ENCODE assay signal across 14 cellular contexts in genomic region chr1:201537028-201537427, GRCh38. TPM values are rescaled to one million over a fixed set of nuclear protein-coding genes. Genes with fewer than 3 reads are reported as not detected.
A peak's percentile ranks its signal among the peaks of the same experiment; 100 is the strongest.
DNase-seq lines count a peak whose midpoint lies in the region; ATAC-seq, FAIRE-seq and TF ChIP-seq lines count a peak whose summit lies in the region.
"Had no signal": no experiment of that assay in that cellular context is flagged by ENCODE, and none has a peak within 500 bp of the region (broad histone marks: within the 10 kb centered on the region; RNA-seq: fewer than 3 reads in every experiment).

No MANE protein-coding gene starts in this region.

- CTCF ChIA-PET in A549 (lab: Yijun Ruan, JAX) = interaction anchor here (0.5 to 49.4 kb wide), 10 partner anchors 9 to 353 kb away, joined by 3 to 1452 read pairs (median 9); partner anchors contain the start of gene CSRP1
- CTCF ChIA-PET in IMR-90 (lab: Yijun Ruan, JAX) = no interaction called here

- POLR2A ChIA-PET in A549 (lab: Yijun Ruan, JAX) (no interaction called here), IMR-90 (lab: Charles Lee; ENCODE audit: unreplicated experiment) (interaction anchor here (0.5 kb wide), 1 partner anchor 73 kb away, joined by 5 read pairs; no protein-coding TSS in a partner anchor)

- no peak overlapping the region for H4K8ac ChIP-seq in IMR-90 (ENCODE audit: low read depth in 2 of 2, low read length in 2 of 2)

- H2BK5ac ChIP-seq in IMR-90 (ENCODE audit: low read depth, low read length, poor library complexity, severe bottlenecking) = peak overlapping the region; percentile 59

- H3K9me3 ChIP-seq in A549 (no peaks in the 10 kb centered on the region), IMR-90 (ENCODE audit: control insufficient read depth, insufficient read depth, low read length) (no peaks in the 10 kb centered on the region), fibroblast of lung (ENCODE audit: control insufficient read depth, insufficient read depth, low read depth, low read length) (no peaks in the 10 kb centered on the region), sigmoid colon (no peaks in the 10 kb centered on the region)

- peak overlapping the region; percentile 53 for H3K14ac ChIP-seq in IMR-90 (replicated peaks; ENCODE audit: low read depth, low read length)

- H3K79me1 ChIP-seq in IMR-90 (ENCODE audit: low read depth in 1 of 2, low read length in 2 of 2) = peaks cover 2 to 55% of the 10 kb centered on the region in 2 experiments; a peak in 2 of 4 replicates

- H4K20me1 ChIP-seq in IMR-90 (ENCODE audit: insufficient read depth, low read length) (no peaks in the 10 kb centered on the region), fibroblast of lung (ENCODE audit: control insufficient read depth, extremely low read depth, insufficient read depth, low read length) (no peaks in the 10 kb centered on the region)

- H3K56ac ChIP-seq in IMR-90 (ENCODE audit: extremely low read depth, insufficient read depth, low read length) = no peak overlapping the region

- DNase-seq in A549 (ENCODE audit: low read depth in 1 of 2, low spot score in 1 of 2) (no peak), IMR-90 (no peak), fibroblast of lung (ENCODE audit: low read depth in 2 of 2) (no peak), sigmoid colon (no peak), T-helper 1 cell (no peak), epidermal melanocyte (ENCODE audit: insufficient read length, low spot score) (no peak)
- DNase-seq in activated CD4-positive, alpha-beta T cell treated with anti-CD3 and anti-CD28 coated beads, Interleukin-2, amount 50 U/mL, for 4 hours = no peak
- DNase-seq: activated CD8-positive, alpha-beta memory T cell treated with anti-CD3 and anti-CD28 coated beads, Interleukin-2, amount 10 ng/mL, durations not matched to agents 7 days and 5 days; effector memory CD8-positive, alpha-beta T cell; glutamatergic neuron; kidney; NCI-H1092; WERI-Rb-1 had no signal

- TF ChIP-seq RAD21 in A549 (conservative IDR thresholded peaks at IDR 0.05 in 1 of 2, IDR thresholded peaks at IDR 0.05 in 1 of 2) = no peak
- no peak for TF ChIP-seq RAD21 in IMR-90 (IDR thresholded peaks at IDR 0.05; ENCODE audit: low read length)

- H3K4me3 ChIP-seq in A549 = no peak overlapping the region
- no peak overlapping the region; the same call in 1 of the 2 replicates for H3K4me3 ChIP-seq in IMR-90 (ENCODE audit: insufficient read depth, low read depth, low read length)
- peak overlapping the region in 2 of 4 experiments; percentile 33 to 43 for H3K4me3 ChIP-seq in fibroblast of lung (replicated peaks in 1 of 4; ENCODE audit: control extremely low read depth in 1 of 4, insufficient read depth in 1 of 4, low read depth in 3 of 4, low read length in 4 of 4)
- H3K4me3 ChIP-seq in sigmoid colon = no peak overlapping the region

- peak overlapping the region; percentile 47; the same call in 1 of the 2 replicates for H2BK120ac ChIP-seq in IMR-90 (ENCODE audit: low read depth, low read length)

- H3K36me3 ChIP-seq in IMR-90 (ENCODE audit: control insufficient read depth, insufficient read depth, low read length) = no peaks in the 10 kb centered on the region
- H3K36me3 ChIP-seq in fibroblast of lung (ENCODE audit: control insufficient read depth, insufficient read depth, low read length) = no peaks in the 10 kb centered on the region
- no peaks in the 10 kb centered on the region for H3K36me3 ChIP-seq in sigmoid colon
- H3K36me3 ChIP-seq: WERI-Rb-1 had no signal

- H3K27me3 ChIP-seq in IMR-90 (ENCODE audit: control insufficient read depth, insufficient read depth, low read length) (no peaks in the 10 kb centered on the region), fibroblast of lung (ENCODE audit: control insufficient read depth, insufficient read depth, low read length) (no peaks in the 10 kb centered on the region), sigmoid colon (no peaks in the 10 kb centered on the region)

- H3K18ac ChIP-seq in IMR-90 (ENCODE audit: low read depth, low read length) = peak overlapping the region; percentile 30; the same call in 1 of the 2 replicates

- TF ChIP-seq CTCF in A549 (IDR thresholded peaks at IDR 0.05) = no peak
- no peak for TF ChIP-seq CTCF in IMR-90 (conservative IDR thresholded peaks at IDR 0.05; ENCODE audit: low read depth, low read length)
- no peak for TF ChIP-seq CTCF in fibroblast of lung (conservative IDR thresholded peaks at IDR 0.05 in 1 of 2, IDR thresholded peaks at IDR 0.05 in 1 of 2; ENCODE audit: low read depth in 1 of 2, low read length in 2 of 2)
- TF ChIP-seq CTCF in sigmoid colon (IDR thresholded peaks at IDR 0.05) = no peak

- H3K23ac ChIP-seq in IMR-90 (ENCODE audit: low read depth, low read length) = peak overlapping the region; percentile 41; the same call in 1 of the 2 replicates

- H4K5ac ChIP-seq in IMR-90 (ENCODE audit: low read depth, low read length) = no peak overlapping the region

- H2AK9ac ChIP-seq in IMR-90 (replicated peaks; ENCODE audit: low read depth, low read length, poor library complexity) = no peak overlapping the region

- H2BK15ac ChIP-seq in IMR-90 (ENCODE audit: low read depth, low read length) = peak overlapping the region; percentile 67; the same call in 2 of the 3 replicates

- no peak for TF ChIP-seq POLR2A in A549 (IDR thresholded peaks at IDR 0.05; ENCODE audit: low read length)
- TF ChIP-seq POLR2A in IMR-90 (IDR thresholded peaks at IDR 0.05; ENCODE audit: low read depth, low read length) = no peak
- no peak for TF ChIP-seq POLR2A in sigmoid colon (IDR thresholded peaks at IDR 0.05)

- peak overlapping the region; percentile 58 for H3K4me2 ChIP-seq in A549
- peak overlapping the region; percentile 93; the same call in 1 of the 2 replicates for H3K4me2 ChIP-seq in IMR-90 (ENCODE audit: low read depth, low read length)
- H3K4me2 ChIP-seq in fibroblast of lung (ENCODE audit: extremely low read depth, insufficient read depth, low read length) = peak overlapping the region; percentile 77

- no peak for ATAC-seq in A549
- no peak for ATAC-seq in IMR-90 (ENCODE audit: low read depth)
- no peak for ATAC-seq in GM19397 (IDR thresholded peaks at IDR 0.05; ENCODE audit: unreplicated experiment)
- ATAC-seq: activated CD8-positive, alpha-beta memory T cell treated with anti-CD3 and anti-CD28 coated beads, Interleukin-2, amount 10 ng/mL, durations not matched to agents 7 days and 5 days; effector memory CD8-positive, alpha-beta T cell had no signal

- peaks cover 25% of the 10 kb centered on the region for H3K79me2 ChIP-seq in fibroblast of lung (ENCODE audit: control insufficient read depth, insufficient read depth, low read length)

- peaks cover 25% of the 10 kb centered on the region for H3K9me1 ChIP-seq in IMR-90 (ENCODE audit: insufficient read depth, low read length)

- H4K91ac ChIP-seq in IMR-90 (ENCODE audit: insufficient read depth, low read depth, low read length) = peak overlapping the region; percentile 24; the same call in 1 of the 2 replicates

- intact Hi-C loops in IMR-90 (cut with micrococcal nuclease) = loop anchor here (10.0 kb wide), 1 partner anchor 438 kb away; no protein-coding TSS in a partner anchor
- intact Hi-C loops in sigmoid colon (cut with DNase I) = no loop called here

- no peak for FAIRE-seq in A549 (lab: Jason Lieb, UNC)
- FAIRE-seq: kidney had no signal

- no TSS peak for BruUV-seq in IMR-90 (replicated peaks; lab: Mats Ljungman, UMichigan)

- H3K4me1 ChIP-seq in A549 (peaks cover 40% of the 10 kb centered on the region), IMR-90 (ENCODE audit: control insufficient read depth, insufficient read depth, low read length) (peaks cover 31% of the 10 kb centered on the region), fibroblast of lung (ENCODE audit: control insufficient read depth, extremely low read depth, insufficient read depth, low read length) (peaks cover 34% of the 10 kb centered on the region), sigmoid colon (peaks cover 0 to 89% (median 74%) of the 10 kb centered on the region in 4 donors)

- H2AK5ac ChIP-seq in IMR-90 (ENCODE audit: low read depth, low read length) = peak overlapping the region; percentile 10; the same call in 1 of the 2 replicates

- H3K27ac ChIP-seq in A549 = peak overlapping the region in 1 of 2 experiments; percentile 65; a peak in 3 of 6 replicates
- no peak overlapping the region for H3K27ac ChIP-seq in IMR-90 (ENCODE audit: insufficient read depth, low read length)
- H3K27ac ChIP-seq in fibroblast of lung (ENCODE audit: insufficient read depth, low read length) = peak overlapping the region; percentile 73
- peak overlapping the region; percentile 87 to 95 (median 90) for H3K27ac ChIP-seq in sigmoid colon
- H3K27ac ChIP-seq: WERI-Rb-1 had no signal

- peak overlapping the region; percentile 63 for H3K4ac ChIP-seq in IMR-90 (ENCODE audit: low read depth, low read length)

- dilution Hi-C loops in IMR-90 (cut with HindIII; ENCODE audit: low sequenced_read_pairs, unreplicated experiment) = no loop called here

- 96% methylated on average over 2 of the region's 2 CpGs for WGBS in A549 (ENCODE audit: missing lambda C conversion rate)
- no CpG with 5 or more reads among the region's 2 CpGs for whole genome bisulfite sequencing in IMR-90 (ENCODE audit: extremely low coverage in 2 of 2, insufficient read length in 1 of 2), 2 experiments
- 84 to 87% methylated on average over 2 of the region's 2 CpGs for WGBS in sigmoid colon, 2 donors

- H2AFZ ChIP-seq in IMR-90 (replicated peaks; ENCODE audit: low read length, poor library complexity) (no peak overlapping the region), fibroblast of lung (ENCODE audit: low read length) (no peak overlapping the region)

- TF ChIP-seq EP300 in A549 (IDR thresholded peaks at IDR 0.05) (no peak), sigmoid colon (IDR thresholded peaks at IDR 0.05) (no peak)

- H2BK20ac ChIP-seq in IMR-90 (ENCODE audit: low read depth, low read length) = peak overlapping the region; percentile 29; the same call in 1 of the 2 replicates

- in situ Hi-C loops in IMR-90 (cut with MboI; ENCODE audit: low sequenced_read_pairs) = loop anchor here (25.0 kb wide), 2 partner anchors 425 to 600 kb away; partner anchors contain the start of genes ARL8A and TIMM17A

- H3K9ac ChIP-seq in IMR-90 (ENCODE audit: low read depth, low read length) = no peak overlapping the region
- no peak overlapping the region for H3K9ac ChIP-seq in fibroblast of lung (ENCODE audit: insufficient read depth, low read length)

RNA-seq across cellular contexts. Expression of gene NAV1, which starts 1.9 kb away (rescaled TPM):
- polyA plus RNA-seq in A549 (2011; rRNA removed) = 3.7 and 6.4 TPM in 2 replicates
- polyA plus RNA-seq in A549 (2012; cell fraction: cytosol; rRNA removed) = 2.0 and 3.1 TPM in 2 replicates
- 5.0 and 5.5 TPM in 2 replicates for polyA plus RNA-seq in A549 (2012; cell fraction: nucleus; rRNA removed)
- polyA plus RNA-seq in A549 (2017; fragmentation: RNase III; extraction: RNeasy Plus Mini Kit Qiagen cat#74134 plus additional on column Dnase treatment) = 6.1 to 8.4 TPM (median 6.6 TPM) in 3 replicates
- 11.7 and 12.6 TPM in 2 replicates for polyA minus RNA-seq in A549 (2011; rRNA and poly(A)+ RNA removed)
- 14.0 and 14.4 TPM in 2 replicates for total RNA-seq in IMR-90 (2012; rRNA removed)
- 23.1 and 23.6 TPM in 2 replicates for polyA plus RNA-seq in IMR-90 (2012; rRNA removed)
- polyA plus RNA-seq in IMR-90 (2012; cell fraction: cytosol; rRNA removed) = 11.8 and 15.2 TPM in 2 replicates
- polyA plus RNA-seq in IMR-90 (2012; cell fraction: nucleus; rRNA removed; ENCODE audit: low replicate concordance) = 31.9 and 47.5 TPM in 2 replicates
- total RNA-seq in fibroblast of lung = 7.2 and 19.8 TPM in 2 replicates
- polyA plus RNA-seq in fibroblast of lung = 64.0 and 66.5 TPM in 2 replicates
- 65.3 and 96.6 TPM in 2 replicates for polyA plus RNA-seq in fibroblast of lung (2012)
- polyA minus RNA-seq in fibroblast of lung (ENCODE audit: low replicate concordance) = 355 and 377 TPM in 2 replicates
- total RNA-seq in sigmoid colon = 10 to 100 TPM; 17.1 to 44.9 (median 20.9) TPM
- polyA plus RNA-seq in sigmoid colon = 1 to 10 TPM; 1.8 to 8.2 (median 3.0) TPM

RNA-seq across cellular contexts. Expression of gene CSRP1, which starts 30.1 kb away (rescaled TPM):
- 256 and 277 TPM in 2 replicates for polyA plus RNA-seq in A549 (2011; rRNA removed)
- polyA plus RNA-seq in A549 (2012; cell fraction: cytosol; rRNA removed) = 459 and 499 TPM in 2 replicates
- polyA plus RNA-seq in A549 (2012; cell fraction: nucleus; rRNA removed) = 441 and 486 TPM in 2 replicates
- 655 to 819 TPM (median 717 TPM) in 3 replicates for polyA plus RNA-seq in A549 (2017; fragmentation: RNase III; extraction: RNeasy Plus Mini Kit Qiagen cat#74134 plus additional on column Dnase treatment)
- 254 and 273 TPM in 2 replicates for polyA minus RNA-seq in A549 (2011; rRNA and poly(A)+ RNA removed)
- 1,498 and 1,861 TPM in 2 replicates for total RNA-seq in IMR-90 (2012; rRNA removed)
- 948 and 1,037 TPM in 2 replicates for polyA plus RNA-seq in IMR-90 (2012; rRNA removed)
- 955 and 1,043 TPM in 2 replicates for polyA plus RNA-seq in IMR-90 (2012; cell fraction: cytosol; rRNA removed)
- polyA plus RNA-seq in IMR-90 (2012; cell fraction: nucleus; rRNA removed; ENCODE audit: low replicate concordance) = 737 and 1,227 TPM in 2 replicates
- 158 and 195 TPM in 2 replicates for total RNA-seq in fibroblast of lung
- 438 and 1,081 TPM in 2 replicates for polyA plus RNA-seq in fibroblast of lung
- 450 and 1,109 TPM in 2 replicates for polyA plus RNA-seq in fibroblast of lung (2012)
- polyA minus RNA-seq in fibroblast of lung (ENCODE audit: low replicate concordance) = 886 and 2,174 TPM in 2 replicates
- total RNA-seq in sigmoid colon = 1,000 to 10,000 TPM; 4,737 to 8,467 (median 6,048) TPM
- 100 to 1,000 TPM; 189 to 296 (median 264) TPM for polyA plus RNA-seq in sigmoid colon
